In genomic region chr11:109902764-109903436, GRCh38 we compare ENCODE assay signal across 29 cellular contexts.
"Had no signal": no experiment of that assay in that cellular context is flagged by ENCODE, and none has a peak within 500 bp of the region (broad histone marks: within the 10 kb centered on the region; RNA-seq: fewer than 3 reads in every experiment).

No MANE protein-coding gene starts in this region.

- H3K27me3 Mint-ChIP-seq: activated CD8-positive, alpha-beta T cell treated with anti-CD3 and anti-CD28 coated beads for 36 hours; brain; central memory CD8-positive, alpha-beta T cell; dendritic cell treated with granulocyte-macrophage colony-stimulating factor and Interleukin-4, amounts not matched to agents 40 ng/mL and 50 ng/mL, for 4 days; T-helper 17 cell had no signal

- H3K27ac Mint-ChIP-seq: activated B cell treated with CpG ODN at 0.5 μM for 24 hours; activated CD8-positive, alpha-beta memory T cell treated with anti-CD3 and anti-CD28 coated beads, Interleukin-2, amount 10 ng/mL, durations not matched to agents 7 days and 5 days; activated CD8-positive, alpha-beta T cell treated with anti-CD3 and anti-CD28 coated beads for 36 hours; activated naive CD4-positive, alpha-beta T cell treated with anti-CD3 and anti-CD28 coated beads for 36 hours; activated naive CD4-positive, alpha-beta T cell treated with anti-CD3 and anti-CD28 coated beads, Interleukin-2, amount 50 U/mL, for 72 hours; activated naive CD8-positive, alpha-beta T cell treated with anti-CD3 and anti-CD28 coated beads, Interleukin-2, amount 10 ng/mL, durations not matched to agents 7 days and 5 days; activated T-helper 1 cell treated with anti-CD3 and anti-CD28 coated beads, Interleukin-12 subunit alpha, Interleukin-12 subunit beta, Interleukin-2, Interleukin-4 antibody, amounts not matched to agents 30 ng/mL and 10 ng/mL and 1 ng/mL, durations not matched to agents 14 hours and 24 hours and 36 hours; activated T-helper 2 cell treated with anti-CD3 and anti-CD28 coated beads, Interferon-gamma antibody, Interleukin-2, Interleukin-4, amounts not matched to agents 10 μg/mL and 5 μg/mL and 100 μg/mL, durations not matched to agents 14 hours and 24 hours and 36 hours; brain; dendritic cell treated with granulocyte-macrophage colony-stimulating factor and Interleukin-4, amounts not matched to agents 40 ng/mL and 50 ng/mL, for 4 days; endodermal cell; T-helper 17 cell; T-helper 2 cell treated with Interferon-gamma antibody and Interleukin-4, amounts not matched to agents 5 μg/mL and 100 μg/mL, for 36 hours had no signal

- ATAC-seq: activated CD4-positive, CD25-positive, alpha-beta regulatory T cell treated with anti-CD3 and anti-CD28 coated beads, Interleukin-2, amount 50 U/mL, for 24 hours; activated CD8-positive, alpha-beta memory T cell treated with anti-CD3 and anti-CD28 coated beads, Interleukin-2, amount 10 ng/mL, durations not matched to agents 7 days and 5 days; activated CD8-positive, alpha-beta T cell treated with anti-CD3 and anti-CD28 coated beads for 36 hours; activated naive CD4-positive, alpha-beta T cell treated with anti-CD3 and anti-CD28 coated beads, Interleukin-2, amount 50 U/mL, for 72 hours; gastroesophageal sphincter; heart right ventricle; T-helper 17 cell had no signal

- H3K4me1 Mint-ChIP-seq: activated B cell treated with CpG ODN at 0.5 μM for 24 hours; activated CD8-positive, alpha-beta memory T cell treated with anti-CD3 and anti-CD28 coated beads, Interleukin-2, amount 10 ng/mL, durations not matched to agents 7 days and 5 days; activated naive CD8-positive, alpha-beta T cell treated with anti-CD3 and anti-CD28 coated beads, Interleukin-2, amount 10 ng/mL, durations not matched to agents 7 days and 5 days; brain; central memory CD8-positive, alpha-beta T cell; endodermal cell; T-helper 17 cell had no signal

- H3K4me3 Mint-ChIP-seq: activated B cell treated with CpG ODN at 0.5 μM for 24 hours; activated CD8-positive, alpha-beta memory T cell treated with anti-CD3 and anti-CD28 coated beads, Interleukin-2, amount 10 ng/mL, durations not matched to agents 7 days and 5 days; activated CD8-positive, alpha-beta T cell treated with anti-CD3 and anti-CD28 coated beads for 36 hours; activated naive CD4-positive, alpha-beta T cell treated with anti-CD3 and anti-CD28 coated beads for 36 hours; activated naive CD8-positive, alpha-beta T cell treated with anti-CD3 and anti-CD28 coated beads, Interleukin-2, amount 10 ng/mL, durations not matched to agents 7 days and 5 days; activated T-helper 1 cell treated with anti-CD3 and anti-CD28 coated beads, Interleukin-12 subunit alpha, Interleukin-12 subunit beta, Interleukin-2, Interleukin-4 antibody, amounts not matched to agents 30 ng/mL and 10 ng/mL and 1 ng/mL, durations not matched to agents 14 hours and 24 hours and 36 hours; brain; central memory CD8-positive, alpha-beta T cell; dendritic cell treated with granulocyte-macrophage colony-stimulating factor and Interleukin-4, amounts not matched to agents 40 ng/mL and 50 ng/mL, for 4 days; endodermal cell; T-helper 17 cell; T-helper 2 cell treated with Interferon-gamma antibody and Interleukin-4, amounts not matched to agents 5 μg/mL and 100 μg/mL, for 36 hours had no signal

- H3K9me3 Mint-ChIP-seq: activated naive CD8-positive, alpha-beta T cell treated with anti-CD3 and anti-CD28 coated beads, Interleukin-2, amount 10 ng/mL, durations not matched to agents 7 days and 5 days; activated T-helper 1 cell treated with anti-CD3 and anti-CD28 coated beads, Interleukin-12 subunit alpha, Interleukin-12 subunit beta, Interleukin-2, Interleukin-4 antibody, amounts not matched to agents 30 ng/mL and 10 ng/mL and 1 ng/mL, durations not matched to agents 14 hours and 24 hours and 36 hours; activated T-helper 2 cell treated with anti-CD3 and anti-CD28 coated beads, Interferon-gamma antibody, Interleukin-2, Interleukin-4, amounts not matched to agents 10 μg/mL and 5 μg/mL and 100 μg/mL, durations not matched to agents 14 hours and 24 hours and 36 hours; T-helper 2 cell treated with Interferon-gamma antibody and Interleukin-4, amounts not matched to agents 5 μg/mL and 100 μg/mL, for 36 hours had no signal

- H3K36me3 Mint-ChIP-seq: activated CD8-positive, alpha-beta memory T cell treated with anti-CD3 and anti-CD28 coated beads, Interleukin-2, amount 10 ng/mL, durations not matched to agents 7 days and 5 days; activated naive CD4-positive, alpha-beta T cell treated with anti-CD3 and anti-CD28 coated beads, Interleukin-2, amount 50 U/mL, for 72 hours; activated naive CD8-positive, alpha-beta T cell treated with anti-CD3 and anti-CD28 coated beads, Interleukin-2, amount 10 ng/mL, durations not matched to agents 7 days and 5 days; brain had no signal

- DNase-seq: activated B cell treated with CpG ODN at 0.5 μM for 24 hours; activated CD4-positive, alpha-beta T cell treated with anti-CD3 and anti-CD28 coated beads for 48 hours; activated CD4-positive, alpha-beta T cell treated with anti-CD3 and anti-CD28 coated beads, Interleukin-2, amount 50 U/mL, for 1 hour; activated CD4-positive, alpha-beta T cell treated with anti-CD3 and anti-CD28 coated beads, Interleukin-2, amount 50 U/mL, for 48 hours; activated CD8-positive, alpha-beta memory T cell treated with anti-CD3 and anti-CD28 coated beads, Interleukin-2, amount 10 ng/mL, durations not matched to agents 7 days and 5 days; activated CD8-positive, alpha-beta memory T cell treated with anti-CD3 and anti-CD28 coated beads, Interleukin-2, amount 50 U/mL, for 4 hours; activated CD8-positive, alpha-beta T cell treated with anti-CD3 and anti-CD28 coated beads for 36 hours; activated effector memory CD4-positive, alpha-beta T cell treated with anti-CD3 and anti-CD28 coated beads, Interleukin-2, amount 50 U/mL, for 16 hours; activated naive CD4-positive, alpha-beta T cell treated with anti-CD3 and anti-CD28 coated beads for 36 hours; activated naive CD8-positive, alpha-beta T cell treated with anti-CD3 and anti-CD28 coated beads, Interleukin-2, amount 10 ng/mL, durations not matched to agents 7 days and 5 days; activated T-cell treated with anti-CD3 and anti-CD28 coated beads, Interleukin-2, amount 50 U/mL, for 1 hour; activated T-cell treated with anti-CD3 and anti-CD28 coated beads, Interleukin-2, amount 50 U/mL, for 48 hours; dorsolateral prefrontal cortex; effector memory CD4-positive, alpha-beta T cell; endodermal cell; foreskin melanocyte; heart right ventricle; T-helper 1 cell; T-helper 17 cell; T1000 had no signal
